ENCODE assay signal across 8 cellular contexts in genomic region chr21:31509108-31510017, GRCh38.
DNase-seq lines count a peak whose midpoint lies in the region; ATAC-seq and TF ChIP-seq lines count a peak whose summit lies in the region.

No MANE protein-coding gene starts in this region.

- no peak for TF ChIP-seq EP300 in transverse colon (IDR thresholded peaks at IDR 0.05; ENCODE audit: low read depth)

- peak; percentile 38; the same call in 1 of the 2 replicates for TF ChIP-seq CTCF in 22Rv1 (IDR thresholded peaks at IDR 0.05)
- TF ChIP-seq CTCF in mesothelial cell of epicardium (IDR thresholded peaks at IDR 0.05; ENCODE audit: unreplicated experiment) = no peak
- TF ChIP-seq CTCF in transverse colon (IDR thresholded peaks at IDR 0.05) = no peak

- H3K4me1 Mint-ChIP-seq in activated naive CD4-positive, alpha-beta T cell treated with anti-CD3 and anti-CD28 coated beads, Interleukin-2, amount 50 U/mL, for 24 hours = peaks cover 41% of the 10 kb centered on the region
- peaks cover 35% of the 10 kb centered on the region for H3K4me1 Mint-ChIP-seq in mesothelial cell of epicardium

- WGBS in transverse colon (ENCODE audit: low coverage in 1 of 2), 2 donors = 58 to 80% methylated on average over 1 to 16 of the region's 18 CpGs

- intact Hi-C loops in transverse colon (cut with DNase I; ENCODE audit: low total_unique reads) = no loop called here

- H3K27me3 Mint-ChIP-seq in activated naive CD4-positive, alpha-beta T cell treated with anti-CD3 and anti-CD28 coated beads, Interleukin-2, amount 50 U/mL, for 24 hours = no peaks in the 10 kb centered on the region
- H3K27me3 Mint-ChIP-seq in mesothelial cell of epicardium (ENCODE audit: low read depth) = no peaks in the 10 kb centered on the region

- no peaks in the 10 kb centered on the region for H3K9me3 Mint-ChIP-seq in activated naive CD4-positive, alpha-beta T cell treated with anti-CD3 and anti-CD28 coated beads, Interleukin-2, amount 50 U/mL, for 24 hours
- H3K9me3 Mint-ChIP-seq in mesothelial cell of epicardium = no peaks in the 10 kb centered on the region

- H3K27ac ChIP-seq in 22Rv1 = no peak overlapping the region
- H3K27ac ChIP-seq in transverse colon = no peak overlapping the region

- in situ Hi-C loops in transverse colon (cut with MboI; ENCODE audit: low pct_ligation_motif_present in 1 of 4, low pct_unique_long_range_greater_than_20kb in 1 of 4, low sequenced_read_pairs in 3 of 4) = no loop called here

- H3K27me3 ChIP-seq in transverse colon = no peaks in the 10 kb centered on the region

- no peak overlapping the region for H3K4me3 ChIP-seq in transverse colon

- H3K36me3 Mint-ChIP-seq in activated naive CD4-positive, alpha-beta T cell treated with anti-CD3 and anti-CD28 coated beads, Interleukin-2, amount 50 U/mL, for 24 hours = no peaks in the 10 kb centered on the region
- peaks cover 4% of the 10 kb centered on the region for H3K36me3 Mint-ChIP-seq in mesothelial cell of epicardium

- H3K4me3 Mint-ChIP-seq in activated naive CD4-positive, alpha-beta T cell treated with anti-CD3 and anti-CD28 coated beads, Interleukin-2, amount 50 U/mL, for 24 hours = peak overlapping the region; percentile 45
- H3K4me3 Mint-ChIP-seq in mesothelial cell of epicardium = no peak overlapping the region

- peak; percentile 81 for DNase-seq in SW480 (ENCODE audit: low spot score)
- no peak for DNase-seq in mesothelial cell of epicardium (ENCODE audit: low spot score in 2 of 2, unreplicated experiment in 2 of 2)
- peak; percentile 29 for DNase-seq in transverse colon
- DNase-seq in NCI-H1092 treated with DMSO at 0.1 percent for 48 hours (lab: John Stamatoyannopoulos, UW) = no peak

- H3K36me3 ChIP-seq in transverse colon = no peaks in the 10 kb centered on the region

- ATAC-seq in GM18907 (IDR thresholded peaks at IDR 0.05; ENCODE audit: unreplicated experiment) (peak; percentile 50), HG03521 (IDR thresholded peaks at IDR 0.05; ENCODE audit: unreplicated experiment) (peak; percentile 35)

- H3K9me3 ChIP-seq in transverse colon = no peaks in the 10 kb centered on the region

- TF ChIP-seq POLR2A in transverse colon (IDR thresholded peaks at IDR 0.05) = no peak

- H3K27ac Mint-ChIP-seq in activated naive CD4-positive, alpha-beta T cell treated with anti-CD3 and anti-CD28 coated beads, Interleukin-2, amount 50 U/mL, for 24 hours = peak overlapping the region; percentile 59
- peak overlapping the region; percentile 5 for H3K27ac Mint-ChIP-seq in mesothelial cell of epicardium

- no peaks in the 10 kb centered on the region for H3K4me1 ChIP-seq in transverse colon

Comparison
In these comparisons a context has a peak if more than half of its experiments do, and no peak if none do; other contexts are left out.
1. DNase-seq: peak in SW480 (single experiment) and transverse colon (single experiment); none in mesothelial cell of epicardium (0 of 2) and NCI-H1092 treated with DMSO at 0.1 percent for 48 hours (single experiment).